ENCODE assay signal across 16 cellular contexts in the genomic region with DNA sequence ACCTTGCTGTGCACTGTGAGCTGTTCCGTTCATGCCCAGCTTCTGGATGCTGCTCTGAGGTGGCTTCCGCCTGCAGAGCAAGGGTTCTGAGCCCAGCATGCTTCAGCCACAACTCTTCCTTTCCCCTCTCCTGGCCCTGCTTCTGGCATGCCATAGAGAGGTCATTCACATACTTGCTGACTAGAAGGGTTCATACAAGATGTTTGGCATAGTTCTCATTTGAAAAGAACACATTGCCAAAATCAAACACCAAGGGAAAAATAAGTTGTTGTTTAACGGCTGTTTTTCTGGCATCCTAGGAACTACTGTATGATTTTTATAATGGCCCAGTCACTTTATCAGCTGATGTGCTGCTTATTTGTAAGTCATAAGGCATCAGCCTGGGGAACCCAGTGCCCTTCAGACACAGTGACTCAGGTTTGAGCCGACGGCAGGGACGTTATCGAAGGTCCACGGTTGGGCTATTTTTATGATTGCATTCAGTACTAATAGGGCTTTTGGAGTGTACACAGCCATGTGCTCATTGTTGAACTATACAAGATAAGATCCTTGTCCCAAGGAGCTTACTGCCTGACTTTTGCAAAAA. TPM values are rescaled to one million over a fixed set of nuclear protein-coding genes. Genes with fewer than 3 reads are reported as not detected.
DNase-seq lines count a peak whose midpoint lies in the region; ATAC-seq, FAIRE-seq and TF ChIP-seq lines count a peak whose summit lies in the region.
"Had no signal": no experiment of that assay in that cellular context is flagged by ENCODE, and none has a peak within 500 bp of the region (broad histone marks: within the 10 kb centered on the region; RNA-seq: fewer than 3 reads in every experiment).

No MANE protein-coding gene starts in this region.

- FAIRE-seq in A549 (lab: Jason Lieb, UNC) (no peak), D721Med (lab: Jason Lieb, UNC) (no peak)

- H3K4me3 ChIP-seq in A549 (no peak overlapping the region), adipocyte (ENCODE audit: low read length) (peak overlapping the region; percentile 7), lower leg skin (ENCODE audit: low read depth, poor library complexity, severe bottlenecking) (no peak overlapping the region)
- H3K4me3 ChIP-seq: ovary had no signal

- CTCF ChIA-PET in A549 (lab: Yijun Ruan, JAX), result interaction anchor here (1.0 kb wide), 1 partner anchor 9 kb away, joined by 4 read pairs; no protein-coding TSS in a partner anchor

- peak overlapping the region; percentile 97 for H3K27ac Mint-ChIP-seq in mesothelial cell of epicardium
- no peak overlapping the region for H3K27ac Mint-ChIP-seq in activated T-cell treated with anti-CD3 and anti-CD28 coated beads, Interleukin-2, amount 50 U/mL, for 72 hours

- no peak for ATAC-seq in A549
- ATAC-seq in foreskin keratinocyte, result no peak
- ATAC-seq in activated T-cell treated with anti-CD3 and anti-CD28 coated beads, Interleukin-2, amount 50 U/mL, for 72 hours (replicated peaks in 1 of 2), result no peak

- H3K9me3 ChIP-seq in A549, result peaks cover 9% of the 10 kb centered on the region
- H3K9me3 ChIP-seq in adipocyte (ENCODE audit: control insufficient read depth, low read length), result peaks cover 6% of the 10 kb centered on the region
- H3K9me3 ChIP-seq: ovary had no signal

- 93% methylated on average over 8 of the region's 8 CpGs for WGBS in A549 (ENCODE audit: missing lambda C conversion rate)
- 50 to 53% methylated on average over 8 of the region's 8 CpGs for WGBS in lower leg skin, 2 donors

- peaks cover 7% of the 10 kb centered on the region for H3K9me3 Mint-ChIP-seq in mesothelial cell of epicardium
- peaks cover 0 to 2% of the 10 kb centered on the region in 2 donors for H3K9me3 Mint-ChIP-seq in activated T-cell treated with anti-CD3 and anti-CD28 coated beads, Interleukin-2, amount 50 U/mL, for 72 hours

- H3K36me3 ChIP-seq in adipocyte (ENCODE audit: control insufficient read depth, insufficient read depth, low read length, severe bottlenecking), result no peaks in the 10 kb centered on the region
- H3K36me3 ChIP-seq: ovary had no signal

- H3K9ac ChIP-seq in adipocyte (ENCODE audit: low read length), result peak overlapping the region; percentile 39

- H3K36me3 Mint-ChIP-seq in mesothelial cell of epicardium, result no peaks in the 10 kb centered on the region
- H3K36me3 Mint-ChIP-seq in activated T-cell treated with anti-CD3 and anti-CD28 coated beads, Interleukin-2, amount 50 U/mL, for 72 hours (ENCODE audit: insufficient read depth in 2 of 2), result no peaks in the 10 kb centered on the region
- H3K36me3 Mint-ChIP-seq: brain had no signal

- no peak overlapping the region; the same call in 2 of the 3 replicates for H3K4me2 ChIP-seq in A549

- peak overlapping the region; percentile 75 to 94; a peak in 5 of 6 replicates for H3K27ac ChIP-seq in A549
- peak overlapping the region; percentile 85 for H3K27ac ChIP-seq in foreskin keratinocyte
- H3K27ac ChIP-seq: HL-60 had no signal

- no peak overlapping the region for H3K4me3 Mint-ChIP-seq in mesothelial cell of epicardium
- no peak overlapping the region for H3K4me3 Mint-ChIP-seq in activated T-cell treated with anti-CD3 and anti-CD28 coated beads, Interleukin-2, amount 50 U/mL, for 72 hours

- no peak for TF ChIP-seq EP300 in A549 (IDR thresholded peaks at IDR 0.05)

- H3K4me1 Mint-ChIP-seq in mesothelial cell of epicardium, result peaks cover 65% of the 10 kb centered on the region
- H3K4me1 Mint-ChIP-seq in activated T-cell treated with anti-CD3 and anti-CD28 coated beads, Interleukin-2, amount 50 U/mL, for 72 hours (ENCODE audit: low read depth), result no peaks in the 10 kb centered on the region

- H3K27me3 ChIP-seq in adipocyte (replicated peaks; ENCODE audit: control insufficient read depth, insufficient read depth, low read length) (no peaks in the 10 kb centered on the region), foreskin keratinocyte (no peaks in the 10 kb centered on the region)
- H3K27me3 ChIP-seq: ovary had no signal

- POLR2A ChIA-PET in A549 (lab: Yijun Ruan, JAX), result no interaction called here

- TF ChIP-seq RAD21 in A549 (conservative IDR thresholded peaks at IDR 0.05 in 1 of 2, IDR thresholded peaks at IDR 0.05 in 1 of 2), result no peak

- no peaks in the 10 kb centered on the region for H3K27me3 Mint-ChIP-seq in mesothelial cell of epicardium (ENCODE audit: low read depth)
- H3K27me3 Mint-ChIP-seq in activated T-cell treated with anti-CD3 and anti-CD28 coated beads, Interleukin-2, amount 50 U/mL, for 72 hours (ENCODE audit: low read depth), result no peaks in the 10 kb centered on the region
- H3K27me3 Mint-ChIP-seq: brain had no signal

- DNase-seq in A549 (ENCODE audit: low read depth in 1 of 2, low spot score in 1 of 2), result no peak
- peak; percentile 39 for DNase-seq in adipocyte (ENCODE audit: low read depth)
- no peak for DNase-seq in foreskin keratinocyte
- DNase-seq in mesothelial cell of epicardium (ENCODE audit: low spot score in 2 of 2, unreplicated experiment in 2 of 2), result no peak
- DNase-seq in activated T-cell treated with anti-CD3 and anti-CD28 coated beads, Interleukin-2, amount 50 U/mL, for 72 hours, result no peak
- no peak for DNase-seq in lower leg skin (ENCODE audit: low spot score in 2 of 2)
- no peak for DNase-seq in SW 1271 (lab: John Stamatoyannopoulos, UW)
- DNase-seq in D721Med (ENCODE audit: insufficient read length, low spot score), result no peak
- DNase-seq: ACHN; activated CD4-positive, CD25-positive, alpha-beta regulatory T cell; activated T-cell treated with anti-CD3 and anti-CD28 coated beads, Interleukin-2, amount 50 U/mL, for 1 hour; kidney glomerular epithelial cell; NCI-H510A treated with DMSO at 0.1 percent for 48 hours had no signal

- TF ChIP-seq CTCF in A549 (IDR thresholded peaks at IDR 0.05) (no peak), foreskin keratinocyte (conservative IDR thresholded peaks at IDR 0.05) (no peak), mesothelial cell of epicardium (IDR thresholded peaks at IDR 0.05; ENCODE audit: unreplicated experiment) (no peak), lower leg skin (IDR thresholded peaks at IDR 0.05) (no peak), D721Med (IDR thresholded peaks at IDR 0.05; ENCODE audit: insufficient read depth, missing control alignments) (no peak)

- H3K4me1 ChIP-seq in A549, result peaks cover 48% of the 10 kb centered on the region
- H3K4me1 ChIP-seq in adipocyte (ENCODE audit: control insufficient read depth, insufficient read depth, low read length), result peaks cover 38% of the 10 kb centered on the region
- peaks cover 27% of the 10 kb centered on the region for H3K4me1 ChIP-seq in foreskin keratinocyte

- intact Hi-C loops in lower leg skin (cut with DNase I; ENCODE audit: low total_unique reads), result no loop called here

- TF ChIP-seq POLR2A in A549 (IDR thresholded peaks at IDR 0.05; ENCODE audit: low read length), result no peak
- TF ChIP-seq POLR2A in lower leg skin (IDR thresholded peaks at IDR 0.05), result no peak

TF ChIP-seq in A549, 52 proteins besides CTCF, POLR2A, EP300 and RAD21:
- TF ChIP-seq SMC3 (IDR thresholded peaks at IDR 0.05), result no peak
- TF ChIP-seq, protein P1, sequence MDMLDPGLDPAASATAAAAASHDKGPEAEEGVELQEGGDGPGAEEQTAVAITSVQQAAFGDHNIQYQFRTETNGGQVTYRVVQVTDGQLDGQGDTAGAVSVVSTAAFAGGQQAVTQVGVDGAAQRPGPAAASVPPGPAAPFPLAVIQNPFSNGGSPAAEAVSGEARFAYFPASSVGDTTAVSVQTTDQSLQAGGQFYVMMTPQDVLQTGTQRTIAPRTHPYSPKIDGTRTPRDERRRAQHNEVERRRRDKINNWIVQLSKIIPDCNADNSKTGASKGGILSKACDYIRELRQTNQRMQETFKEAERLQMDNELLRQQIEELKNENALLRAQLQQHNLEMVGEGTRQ (IDR thresholded peaks at IDR 0.05), result no peak
- TF ChIP-seq EHF (CRISPR knock-in tag; IDR thresholded peaks at IDR 0.05), result no peak
- TF ChIP-seq CBX2 (IDR thresholded peaks at IDR 0.05; ENCODE audit: borderline replicate concordance, low read depth), result no peak
- no peak for TF ChIP-seq KDM1A (IDR thresholded peaks at IDR 0.05; ENCODE audit: low read depth)
- TF ChIP-seq HOXB13 (CRISPR knock-in tag; IDR thresholded peaks at IDR 0.05; ENCODE audit: low read depth), result no peak
- TF ChIP-seq, protein P2, sequence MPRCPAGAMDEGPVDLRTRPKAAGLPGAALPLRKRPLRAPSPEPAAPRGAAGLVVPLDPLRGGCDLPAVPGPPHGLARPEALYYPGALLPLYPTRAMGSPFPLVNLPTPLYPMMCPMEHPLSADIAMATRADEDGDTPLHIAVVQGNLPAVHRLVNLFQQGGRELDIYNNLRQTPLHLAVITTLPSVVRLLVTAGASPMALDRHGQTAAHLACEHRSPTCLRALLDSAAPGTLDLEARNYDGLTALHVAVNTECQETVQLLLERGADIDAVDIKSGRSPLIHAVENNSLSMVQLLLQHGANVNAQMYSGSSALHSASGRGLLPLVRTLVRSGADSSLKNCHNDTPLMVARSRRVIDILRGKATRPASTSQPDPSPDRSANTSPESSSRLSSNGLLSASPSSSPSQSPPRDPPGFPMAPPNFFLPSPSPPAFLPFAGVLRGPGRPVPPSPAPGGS (IDR thresholded peaks at IDR 0.05), result no peak
- no peak for TF ChIP-seq ZNF302 (CRISPR knock-in tag; IDR thresholded peaks at IDR 0.05)
- no peak for TF ChIP-seq HDAC2 (IDR thresholded peaks at IDR 0.05)
- no peak for TF ChIP-seq FOXS1 (CRISPR knock-in tag; IDR thresholded peaks at IDR 0.05)
- no peak for TF ChIP-seq KDM5A (IDR thresholded peaks at IDR 0.05)
- TF ChIP-seq ESRRA (IDR thresholded peaks at IDR 0.05; ENCODE audit: borderline replicate concordance, low read length), result no peak

RNA-seq across cellular contexts. Expression of a gene that starts 53.9 kb away (rescaled TPM):
- polyA plus RNA-seq in A549 (2011; rRNA removed) (0.01 and 0.03 TPM in 2 replicates), A549 (2017; fragmentation: RNase III; extraction: RNeasy Plus Mini Kit Qiagen cat#74134 plus additional on column Dnase treatment) (0.03 TPM in 1 of 3 replicates, not detected in the others), foreskin keratinocyte (not detected in 2 replicates)
- polyA plus RNA-seq in A549 (2012; cell fraction: cytosol; rRNA removed), result not detected in 2 replicates
- polyA plus RNA-seq in A549 (2012; cell fraction: nucleus; rRNA removed), result not detected in 2 replicates
- 0.05 TPM in 1 of 2 replicates, not detected in the other for polyA minus RNA-seq in A549 (2011; rRNA and poly(A)+ RNA removed)
- total RNA-seq in foreskin keratinocyte (not detected in 2 replicates), mesothelial cell of epicardium (0.07 to 0.13 TPM (median 0.11 TPM) in 3 replicates), lower leg skin (not detected)
- total RNA-seq in activated T-cell treated with anti-CD3 and anti-CD28 coated beads, Interleukin-2, amount 50 U/mL, for 72 hours, result not detected
- total RNA-seq: ovary had no signal
- polyA plus RNA-seq: ovary had no signal
